20 cellular contexts compared by ENCODE assay signal in the genomic region with DNA sequence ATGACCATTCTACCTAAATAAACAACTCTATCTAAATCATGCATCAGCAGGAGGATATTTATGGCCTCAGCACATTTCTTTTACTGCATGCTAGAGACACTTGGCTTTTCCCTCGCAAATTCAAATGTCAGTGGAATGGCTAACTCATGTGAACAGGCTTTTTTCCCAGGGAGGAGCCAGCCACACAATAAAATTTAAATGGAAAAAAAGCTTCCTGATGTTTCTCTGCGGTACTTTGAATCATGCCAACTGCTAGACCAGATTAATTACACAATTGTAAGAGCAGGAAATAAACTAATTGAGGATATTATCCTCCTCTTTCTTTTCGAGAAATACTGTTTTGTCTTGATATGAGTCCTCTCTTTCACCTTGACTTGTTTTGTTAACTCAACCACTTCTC.
DNase-seq lines count a peak whose midpoint lies in the region; ATAC-seq and TF ChIP-seq lines count a peak whose summit lies in the region.
"Had no signal": no experiment of that assay in that cellular context is flagged by ENCODE, and none has a peak within 500 bp of the region (broad histone marks: within the 10 kb centered on the region; RNA-seq: fewer than 3 reads in every experiment).

No MANE protein-coding gene starts in this region.

- no peak for TF ChIP-seq POLR2A in esophagus squamous epithelium (IDR thresholded peaks at IDR 0.05)

- H3K9me3 Mint-ChIP-seq in HFFc6, result no peaks in the 10 kb centered on the region

- WGBS in esophagus squamous epithelium, 2 donors, result 8 to 13% methylated on average over 3 of the region's 3 CpGs

- H3K27ac Mint-ChIP-seq in HFFc6, result peak overlapping the region; percentile 33; the same call in 1 of the 2 replicates
- H3K27ac Mint-ChIP-seq: activated CD8-positive, alpha-beta memory T cell treated with anti-CD3 and anti-CD28 coated beads, Interleukin-2, amount 10 ng/mL, durations not matched to agents 7 days and 5 days had no signal

- intact Hi-C loops in esophagus squamous epithelium (cut with DNase I), result no loop called here

- peaks cover 67% of the 10 kb centered on the region for H3K4me1 Mint-ChIP-seq in HFFc6 (ENCODE audit: low read depth)
- H3K4me1 Mint-ChIP-seq: activated CD8-positive, alpha-beta memory T cell treated with anti-CD3 and anti-CD28 coated beads, Interleukin-2, amount 10 ng/mL, durations not matched to agents 7 days and 5 days had no signal

- H3K36me3 ChIP-seq in esophagus squamous epithelium, result no peaks in the 10 kb centered on the region
- H3K36me3 ChIP-seq: SJSA1, tibial nerve had no signal

- no peak for ATAC-seq in HG02759 (IDR thresholded peaks at IDR 0.05; ENCODE audit: unreplicated experiment)
- ATAC-seq: activated CD8-positive, alpha-beta memory T cell treated with anti-CD3 and anti-CD28 coated beads, Interleukin-2, amount 10 ng/mL, durations not matched to agents 7 days and 5 days had no signal

- peak overlapping the region in 3 of 4 donors; percentile 2 to 23 (median 20) for H3K27ac ChIP-seq in esophagus squamous epithelium
- H3K27ac ChIP-seq: parathyroid adenoma, SJSA1, tibial nerve had no signal

- peak; percentile 47 for DNase-seq in A172 (ENCODE audit: low spot score)
- DNase-seq in HFFc6, result peak; percentile 43
- DNase-seq in esophagus squamous epithelium (lab: John Stamatoyannopoulos, UW), result no peak
- DNase-seq in myocyte (ENCODE audit: low read depth), result peak; percentile 39
- no peak for DNase-seq in T-helper 9 cell
- no peak for DNase-seq in NOMO-1 (lab: John Stamatoyannopoulos, UW; ENCODE audit: unreplicated experiment in 2 of 2)
- no peak for DNase-seq in iPS-NIHi11 (ENCODE audit: low spot score)
- DNase-seq: activated CD4-positive, alpha-beta T cell treated with anti-CD3 and anti-CD28 coated beads for 1 hour; activated CD8-positive, alpha-beta memory T cell treated with anti-CD3 and anti-CD28 coated beads, Interleukin-2, amount 10 ng/mL, durations not matched to agents 7 days and 5 days; activated effector memory CD4-positive, alpha-beta T cell treated with Interleukin-2 at 50 U/mL for 16 hours; anterior cingulate cortex; COR-L47; Karpas-422; NCI-H146; NCI-H524; small intestine had no signal

- no peaks in the 10 kb centered on the region for H3K36me3 Mint-ChIP-seq in HFFc6 (ENCODE audit: low read depth)
- H3K36me3 Mint-ChIP-seq: activated CD8-positive, alpha-beta memory T cell treated with anti-CD3 and anti-CD28 coated beads, Interleukin-2, amount 10 ng/mL, durations not matched to agents 7 days and 5 days had no signal

- no peak overlapping the region for H3K4me3 Mint-ChIP-seq in HFFc6
- H3K4me3 Mint-ChIP-seq: activated CD8-positive, alpha-beta memory T cell treated with anti-CD3 and anti-CD28 coated beads, Interleukin-2, amount 10 ng/mL, durations not matched to agents 7 days and 5 days had no signal

- H3K4me1 ChIP-seq in esophagus squamous epithelium, result peaks cover 0 to 49% (median 23%) of the 10 kb centered on the region in 3 donors
- H3K4me1 ChIP-seq: parathyroid adenoma had no signal

- no peaks in the 10 kb centered on the region for H3K27me3 Mint-ChIP-seq in HFFc6 (ENCODE audit: insufficient read depth)
- H3K27me3 Mint-ChIP-seq: activated CD8-positive, alpha-beta memory T cell treated with anti-CD3 and anti-CD28 coated beads, Interleukin-2, amount 10 ng/mL, durations not matched to agents 7 days and 5 days had no signal

- TF ChIP-seq CTCF in HFFc6 (IDR thresholded peaks at IDR 0.05) (no peak), esophagus squamous epithelium (IDR thresholded peaks at IDR 0.05) (no peak)

- no peaks in the 10 kb centered on the region for H3K9me3 ChIP-seq in esophagus squamous epithelium
- H3K9me3 ChIP-seq: SJSA1, tibial nerve had no signal

- H3K4me3 ChIP-seq in esophagus squamous epithelium, result no peak overlapping the region
- H3K4me3 ChIP-seq: SJSA1, tibial nerve had no signal

- no peaks in the 10 kb centered on the region for H3K27me3 ChIP-seq in esophagus squamous epithelium
- H3K27me3 ChIP-seq: SJSA1, tibial nerve had no signal

Comparison
In these comparisons a context has a peak if more than half of its experiments do, and no peak if none do; other contexts are left out.
1. DNase-seq: peak in A172 (single experiment), HFFc6 (single experiment) and myocyte (single experiment); none in esophagus squamous epithelium (single experiment), T-helper 9 cell (single experiment), NOMO-1 (0 of 2) and iPS-NIHi11 (single experiment).